In genomic region chr2:158969162-158969716, GRCh38 we compare ENCODE assay signal across 8 cellular contexts. TPM values are rescaled to one million over a fixed set of nuclear protein-coding genes. Genes with fewer than 3 reads are reported as not detected.
DNase-seq lines count a peak whose midpoint lies in the region; ATAC-seq and TF ChIP-seq lines count a peak whose summit lies in the region.

No MANE protein-coding gene starts in this region.

- ATAC-seq in CD8-positive, alpha-beta T cell, result no peak
- ATAC-seq in HG02938 (IDR thresholded peaks at IDR 0.05; ENCODE audit: unreplicated experiment) (peak; percentile 6), GM21737 (IDR thresholded peaks at IDR 0.05; ENCODE audit: unreplicated experiment) (no peak)

- H3K27ac ChIP-seq in CD8-positive, alpha-beta T cell (ENCODE audit: low read depth, low read length), result no peak overlapping the region
- H3K27ac ChIP-seq in adipose tissue (ENCODE audit: low read depth, low read length) (peak overlapping the region; percentile 68), stomach (peak overlapping the region; percentile 88 to 99 (median 91))

- POLR2A ChIA-PET in CD8-positive, alpha-beta T cell (lab: Charles Lee), result no interaction called here

- no peak for TF ChIP-seq CTCF in CD8-positive, alpha-beta T cell (IDR thresholded peaks at IDR 0.05)
- no peak for TF ChIP-seq CTCF in stomach (IDR thresholded peaks at IDR 0.05)

- H3K27ac Mint-ChIP-seq in CD8-positive, alpha-beta T cell, result no peak overlapping the region
- no peak overlapping the region for H3K27ac Mint-ChIP-seq in immature natural killer cell

- intact Hi-C loops in CD8-positive, alpha-beta T cell (cut with DNase I, micrococcal nuclease), result no loop called here
- intact Hi-C loops in stomach (cut with DNase I; ENCODE audit: low total_unique reads), result no loop called here

- peak overlapping the region; percentile 50 for H3K4me3 ChIP-seq in CD8-positive, alpha-beta T cell (ENCODE audit: low read depth, low read length)
- peak overlapping the region; percentile 62 to 85 (median 74) for H3K4me3 ChIP-seq in stomach

- no peaks in the 10 kb centered on the region for H3K9me3 Mint-ChIP-seq in CD8-positive, alpha-beta T cell
- no peaks in the 10 kb centered on the region for H3K9me3 Mint-ChIP-seq in immature natural killer cell

- H3K27me3 ChIP-seq in CD8-positive, alpha-beta T cell (ENCODE audit: insufficient read depth, low read length), result peaks cover 3% of the 10 kb centered on the region
- peaks cover 0 to 15% (median 0%) of the 10 kb centered on the region in 3 donors for H3K27me3 ChIP-seq in stomach

- no peak for TF ChIP-seq POLR2A in stomach (IDR thresholded peaks at IDR 0.05)

- H3K27me3 Mint-ChIP-seq in CD8-positive, alpha-beta T cell (ENCODE audit: low read depth), result peaks cover 35% of the 10 kb centered on the region
- peaks cover 11 to 32% (median 26%) of the 10 kb centered on the region in 3 donors for H3K27me3 Mint-ChIP-seq in immature natural killer cell (ENCODE audit: low read depth in 3 of 3)

- no peaks in the 10 kb centered on the region for H3K9me3 ChIP-seq in CD8-positive, alpha-beta T cell (ENCODE audit: low read length)
- H3K9me3 ChIP-seq in stomach, result no peaks in the 10 kb centered on the region

- H3K36me3 Mint-ChIP-seq in CD8-positive, alpha-beta T cell, result no peaks in the 10 kb centered on the region
- H3K36me3 Mint-ChIP-seq in immature natural killer cell, result no peaks in the 10 kb centered on the region

- DNase-seq in CD8-positive, alpha-beta T cell, result no peak
- DNase-seq in immature natural killer cell (no peak), stomach (no peak), T1000 (lab: John Stamatoyannopoulos, UW) (no peak), GF-D8 (lab: John Stamatoyannopoulos, UW) (no peak)

- CTCF ChIA-PET in CD8-positive, alpha-beta T cell (lab: Charles Lee), result interaction anchor here (0.7 to 1.0 kb wide), 2 partner anchors 68 to 1254 kb away, joined by 3 to 4 read pairs; no protein-coding TSS in a partner anchor

- WGBS in adipose tissue, 3 donors, result 0 to 1% (median 0%) methylated on average over 36 of the region's 36 CpGs
- 0 to 2% (median 0%) methylated on average over 10 to 36 of the region's 36 CpGs for WGBS in stomach, 5 donors

- peak overlapping the region; percentile 79 for H3K4me3 Mint-ChIP-seq in CD8-positive, alpha-beta T cell
- peak overlapping the region; percentile 74 to 87 (median 79) for H3K4me3 Mint-ChIP-seq in immature natural killer cell

- no peak for TF ChIP-seq EP300 in stomach (IDR thresholded peaks at IDR 0.05)

- H3K4me1 Mint-ChIP-seq in CD8-positive, alpha-beta T cell (ENCODE audit: low read depth), result peaks cover 16% of the 10 kb centered on the region
- peaks cover 17 to 24% of the 10 kb centered on the region in 2 donors for H3K4me1 Mint-ChIP-seq in immature natural killer cell

- peaks cover 16% of the 10 kb centered on the region for H3K4me1 ChIP-seq in CD8-positive, alpha-beta T cell (ENCODE audit: insufficient read depth, low read length)
- peaks cover 21 to 52% (median 43%) of the 10 kb centered on the region in 4 donors for H3K4me1 ChIP-seq in stomach

- no peaks in the 10 kb centered on the region for H3K36me3 ChIP-seq in CD8-positive, alpha-beta T cell (ENCODE audit: insufficient read depth, low read length)
- H3K36me3 ChIP-seq in stomach, result no peaks in the 10 kb centered on the region

RNA-seq across cellular contexts. Expression of gene TANC1, which starts 0.8 kb away (rescaled TPM):
- under 1 TPM; 0.19 to 0.24 TPM for total RNA-seq in CD8-positive, alpha-beta T cell
- 10 to 100 TPM in 1 of 3 donors, 1 to 10 TPM in 2; 4.9 to 10.1 (median 8.4) TPM for polyA plus RNA-seq in adipose tissue
- under 1 TPM in 2 of 3 donors, not detected in 1; 0.41 to 0.46 TPM for polyA plus RNA-seq in immature natural killer cell
- 10 to 100 TPM; 35.1 to 59.7 (median 43.8) TPM for total RNA-seq in stomach
- 10 to 100 TPM in 1 of 3 donors, 1 to 10 TPM in 2; 4.9 to 13.6 (median 5.5) TPM for polyA plus RNA-seq in stomach

Comparison
In these comparisons a context has a peak if more than half of its experiments do, and no peak if none do; other contexts are left out.
1. RNA of gene TANC1, which starts 0.8 kb away (polyA plus RNA-seq): 4.9 to 10.1 TPM in adipose tissue and 4.9 to 13.6 TPM in stomach; 0.41 to 0.46 TPM in immature natural killer cell; every median in the first group is over 4 times any median in the second.